In the genomic region with DNA sequence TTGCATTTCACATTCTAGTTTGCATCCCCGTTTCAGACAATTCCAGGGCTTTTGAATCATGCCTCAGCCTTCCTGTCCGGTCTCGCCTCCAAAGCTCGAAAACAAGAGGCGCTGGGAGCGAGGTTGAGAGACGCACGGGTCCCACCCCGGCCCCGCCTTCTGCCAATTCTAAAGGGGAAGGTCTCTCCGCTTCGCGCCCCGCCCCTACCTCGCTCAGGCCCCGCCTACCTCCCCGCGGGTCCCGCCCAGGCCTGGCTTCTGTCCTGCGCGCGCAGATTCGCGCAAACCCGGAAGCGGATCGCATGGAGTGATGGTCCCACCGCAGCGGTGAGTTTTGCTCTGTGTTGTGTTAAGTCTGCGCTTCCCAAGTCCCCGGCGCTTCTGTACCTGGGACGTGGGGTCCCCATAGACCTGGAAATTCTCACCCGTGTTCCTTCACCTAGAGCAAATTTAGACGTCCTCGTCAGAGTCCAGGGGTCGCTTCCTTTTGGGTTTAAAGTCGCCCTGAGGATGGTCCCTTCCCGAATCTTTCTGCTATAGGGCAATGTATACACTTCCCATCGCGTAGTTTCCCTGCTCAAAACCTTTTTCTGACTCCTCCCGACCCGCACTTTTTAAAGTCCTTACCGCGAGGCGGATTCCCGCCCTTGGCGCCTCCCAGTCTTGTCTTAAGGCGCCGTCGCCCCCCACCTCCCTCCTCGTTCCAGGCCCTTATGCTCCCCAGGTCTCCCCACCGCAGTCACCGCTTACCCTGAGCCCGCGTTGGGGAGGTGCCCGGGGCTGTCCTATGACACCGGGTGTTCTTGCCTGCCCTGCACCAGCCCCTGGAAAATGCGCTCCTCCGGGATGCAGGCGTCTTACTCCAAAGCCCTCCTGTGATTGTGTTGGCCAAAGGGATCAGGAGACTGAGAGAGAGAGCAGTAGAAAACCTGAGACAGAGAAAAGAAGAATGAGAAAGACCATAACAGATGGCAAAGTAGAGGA, we compare ENCODE assay signal across 8 cellular contexts. TPM values are rescaled to one million over a fixed set of nuclear protein-coding genes. Genes with fewer than 3 reads are reported as not detected.
DNase-seq lines count a peak whose midpoint lies in the region; ATAC-seq and TF ChIP-seq lines count a peak whose summit lies in the region.

A gene (plus strand): TSS at position 284 of the 984 bp plus-strand sequence. CDS start 7,559 bp downstream, outside the sequence.

- peak within 1 kb of the TSS; percentile 69 for H3K27ac ChIP-seq in foreskin keratinocyte

- TF ChIP-seq POLR2A in Raji (IDR thresholded peaks at IDR 0.05; ENCODE audit: insufficient read depth, low read depth, low read length), result peak; percentile 80

- H3K27me3 ChIP-seq in foreskin keratinocyte (no peaks in the 10 kb centered on the region), neuron (ENCODE audit: insufficient read depth, low read length) (no peaks in the 10 kb centered on the region)

- no peak for TF ChIP-seq CTCF in foreskin keratinocyte (conservative IDR thresholded peaks at IDR 0.05)

- H3K4me3 ChIP-seq in neuron (ENCODE audit: low read length), result peak within 1 kb of the TSS; percentile 91

- peak within 1 kb of the TSS; percentile 95 for H2AFZ ChIP-seq in neuron (ENCODE audit: low read depth, low read length)

- peak; percentile 97 for ATAC-seq in foreskin keratinocyte

- DNase-seq in ELF-1 (ENCODE audit: low read depth, low spot score), result peak; percentile 98
- peak; percentile 77 for DNase-seq in GOT3 (lab: John Stamatoyannopoulos, UW)
- peak; percentile 85 for DNase-seq in LoVo (ENCODE audit: low spot score)
- DNase-seq in activated gamma-delta T cell (lab: John Stamatoyannopoulos, UW), result peak; percentile 93
- DNase-seq in foreskin keratinocyte, result peak; percentile 87 to 94
- peak; percentile 89 for DNase-seq in stromal cell of bone marrow (ENCODE audit: low read depth)

- H3K9me3 ChIP-seq in neuron (ENCODE audit: low read length), result peaks cover 9% of the 10 kb centered on the region

- H3K4me1 ChIP-seq in foreskin keratinocyte (no peaks in the 10 kb centered on the region), neuron (ENCODE audit: insufficient read depth, low read length) (no peaks in the 10 kb centered on the region)

- peaks cover 10% of the 10 kb centered on the region for H3K36me3 ChIP-seq in neuron (ENCODE audit: insufficient read depth, low read length)

RNA-seq across cellular contexts. Expression of the gene that starts here (rescaled TPM):
- 6.7 and 7.7 TPM in 2 replicates for total RNA-seq in foreskin keratinocyte
- polyA plus RNA-seq in foreskin keratinocyte, result 1.3 and 1.4 TPM in 2 replicates

Comparison
In these comparisons a context has a peak if more than half of its experiments do, and no peak if none do; other contexts are left out.
1. Peak in every context shown above with its lines: DNase-seq, ATAC-seq, H3K4me3 ChIP-seq and H3K27ac ChIP-seq.